Comparison of ENCODE assay signal across 1 cellular context in genomic region chr2:71331581-71332412, GRCh38.
A peak's percentile ranks its signal among the peaks of the same experiment; 100 is the strongest.
TF ChIP-seq lines count a peak whose summit lies in the region.

Gene ZNF638 (plus strand): TSS chr2:71331782. CDS start chr2:71348955, 17,173 bp downstream.

TF ChIP-seq in K562, 482 proteins besides CTCF, POLR2A, EP300 and RAD21 (continued from another document and continues in another):
- TF ChIP-seq RERE (CRISPR knock-in tag; IDR thresholded peaks at IDR 0.05; ENCODE audit: borderline replicate concordance) (no peak), REST (CRISPR knock-in tag; IDR thresholded peaks at IDR 0.05; ENCODE audit: low read depth) (no peak), RCOR1 (IDR thresholded peaks at IDR 0.05; ENCODE audit: borderline replicate concordance in 1 of 2, low read depth in 2 of 2, low read length in 2 of 2) (no peak), FOXM1 (IDR thresholded peaks at IDR 0.05; ENCODE audit: low read depth) (no peak), FOXM1 (CRISPR knock-in tag; IDR thresholded peaks at IDR 0.05; ENCODE audit: low read depth) (no peak), WHSC1 (IDR thresholded peaks at IDR 0.05; ENCODE audit: low read length) (no peak), TCF3 (CRISPR knock-in tag; IDR thresholded peaks at IDR 0.05) (no peak), PREB (CRISPR knock-in tag; IDR thresholded peaks at IDR 0.05) (no peak), SMAD2 (IDR thresholded peaks at IDR 0.05; ENCODE audit: low read depth, low read length) (no peak), MECOM (CRISPR knock-in tag; IDR thresholded peaks at IDR 0.05) (no peak), ZNF384 (IDR thresholded peaks at IDR 0.05; ENCODE audit: low read depth, low read length) (peak; percentile 99), SMC3 (conservative IDR thresholded peaks at IDR 0.05; ENCODE audit: insufficient read depth, low read depth, low read length) (no peak), RBFOX2 (IDR thresholded peaks at IDR 0.05; ENCODE audit: low read depth, low read length) (peak; percentile 87), ZNF239 (CRISPR knock-in tag; IDR thresholded peaks at IDR 0.05) (no peak), ZNF274 (IDR thresholded peaks at IDR 0.05; ENCODE audit: borderline replicate concordance, low read depth, low read length) (no peak), BMI1 (IDR thresholded peaks at IDR 0.05; ENCODE audit: low read length) (no peak), MLLT1 (IDR thresholded peaks at IDR 0.05) (no peak; a peak in 1 of 4 replicates), CLOCK (CRISPR knock-in tag; IDR thresholded peaks at IDR 0.05; ENCODE audit: borderline replicate concordance) (no peak), HNRNPL (IDR thresholded peaks at IDR 0.05; ENCODE audit: low read depth, low read length) (no peak), PHF8 (IDR thresholded peaks at IDR 0.05; ENCODE audit: borderline replicate concordance, low read length) (peak; percentile 83), ETV1 (tag; conservative IDR thresholded peaks at IDR 0.05; ENCODE audit: low read depth) (no peak), ZNF280A (IDR thresholded peaks at IDR 0.05; ENCODE audit: low read depth, partially characterized antibody) (no peak), ZNF408 (CRISPR knock-in tag; IDR thresholded peaks at IDR 0.05; ENCODE audit: low read depth) (no peak), ZNF511 (CRISPR knock-in tag; IDR thresholded peaks at IDR 0.05) (peak; percentile 52; the same call in 1 of the 2 replicates), ZBTB11 (CRISPR knock-in tag; IDR thresholded peaks at IDR 0.05) (peak in 1 of 3 experiments; percentile 50; a peak in 1 of 6 replicates), IRF1 (CRISPR knock-in tag; IDR thresholded peaks at IDR 0.05; ENCODE audit: borderline replicate concordance) (no peak), ZBTB12 (CRISPR knock-in tag; IDR thresholded peaks at IDR 0.05) (no peak), TCF15 (CRISPR knock-in tag; IDR thresholded peaks at IDR 0.05) (no peak)
